11 cellular contexts compared by ENCODE assay signal in the genomic region with DNA sequence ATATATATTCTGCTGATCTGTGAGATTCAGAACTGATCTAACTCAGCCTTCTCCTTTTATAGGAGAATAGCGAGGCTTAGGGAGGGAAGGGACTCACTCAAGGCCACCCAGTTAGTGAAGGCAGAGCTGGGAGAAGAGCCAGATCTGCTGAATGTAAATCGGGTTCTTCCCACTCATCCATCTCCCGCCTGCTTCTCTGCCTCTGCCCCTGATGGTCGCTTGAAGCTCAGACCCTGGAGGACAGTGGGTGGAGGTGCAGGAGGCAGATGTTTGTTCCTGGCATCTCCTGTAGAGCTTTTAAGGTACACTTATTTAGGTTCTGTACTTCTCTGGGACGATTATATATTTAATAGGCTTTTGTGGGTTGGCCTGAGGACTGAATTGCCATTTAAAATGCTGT. TPM values are rescaled to one million over a fixed set of nuclear protein-coding genes. Genes with fewer than 3 reads are reported as not detected.
DNase-seq lines count a peak whose midpoint lies in the region; ATAC-seq and TF ChIP-seq lines count a peak whose summit lies in the region.
"Had no signal": no experiment of that assay in that cellular context is flagged by ENCODE, and none has a peak within 500 bp of the region (broad histone marks: within the 10 kb centered on the region; RNA-seq: fewer than 3 reads in every experiment).

No MANE protein-coding gene starts in this region.

- H3K4me1 ChIP-seq in DND-41 (ENCODE audit: insufficient read depth, low read length): peaks cover 34% of the 10 kb centered on the region
- H3K4me1 ChIP-seq in Loucy (ENCODE audit: insufficient read depth, low read length, poor library complexity, severe bottlenecking): peaks cover 79% of the 10 kb centered on the region

- peaks cover 2% of the 10 kb centered on the region for H3K36me3 Mint-ChIP-seq in neural crest cell (ENCODE audit: low read depth)
- no peaks in the 10 kb centered on the region for H3K36me3 Mint-ChIP-seq in activated CD4-positive, alpha-beta memory T cell treated with anti-CD3 and anti-CD28 coated beads for 36 hours
- H3K36me3 Mint-ChIP-seq in immature natural killer cell: no peaks in the 10 kb centered on the region
- peaks cover 6% of the 10 kb centered on the region for H3K36me3 Mint-ChIP-seq in activated CD4-positive, alpha-beta T cell treated with anti-CD3 and anti-CD28 coated beads, Interleukin-2, amount 10 ng/mL, durations not matched to agents 24 days and 14 days (ENCODE audit: low read depth)
- H3K36me3 Mint-ChIP-seq: mesothelial cell of epicardium had no signal

- H3K4me3 Mint-ChIP-seq in neural crest cell (peak overlapping the region; percentile 16), immature natural killer cell (no peak overlapping the region)
- H3K4me3 Mint-ChIP-seq in activated CD4-positive, alpha-beta memory T cell treated with anti-CD3 and anti-CD28 coated beads for 36 hours: no peak overlapping the region
- H3K4me3 Mint-ChIP-seq in activated CD4-positive, alpha-beta T cell treated with anti-CD3 and anti-CD28 coated beads, Interleukin-2, amount 10 ng/mL, durations not matched to agents 24 days and 14 days: no peak overlapping the region
- H3K4me3 Mint-ChIP-seq: mesothelial cell of epicardium had no signal

- ATAC-seq in DND-41 (ENCODE audit: insufficient read depth, low read depth): no peak
- ATAC-seq: PC-3 had no signal

- H3K27me3 ChIP-seq in DND-41 (ENCODE audit: insufficient read depth, low read length, poor library complexity) (no peaks in the 10 kb centered on the region), Loucy (ENCODE audit: insufficient read depth, low read length, poor library complexity, severe bottlenecking) (no peaks in the 10 kb centered on the region)

- intact Hi-C loops in activated CD4-positive, alpha-beta memory T cell treated with anti-CD3 and anti-CD28 coated beads for 36 hours (cut with micrococcal nuclease): no loop called here
- intact Hi-C loops in activated CD4-positive, alpha-beta T cell treated with anti-CD3 and anti-CD28 coated beads, Interleukin-2, amount 10 ng/mL, durations not matched to agents 24 days and 14 days (cut with micrococcal nuclease): no loop called here

- CTCF ChIA-PET in activated CD4-positive, alpha-beta memory T cell treated with anti-CD3 and anti-CD28 coated beads for 36 hours (lab: Charles Lee): no interaction called here

- no peak overlapping the region for H2AFZ ChIP-seq in DND-41 (ENCODE audit: low read depth, low read length)
- no peak overlapping the region for H2AFZ ChIP-seq in Loucy (ENCODE audit: low read length)

- H3K4me3 ChIP-seq in DND-41 (ENCODE audit: low read depth in 1 of 2, low read length in 2 of 2) (no peak overlapping the region), Loucy (ENCODE audit: low read length, poor library complexity, severe bottlenecking) (peak overlapping the region; percentile 54)

- H3K4me2 ChIP-seq in DND-41 (ENCODE audit: insufficient read depth, low read length): no peak overlapping the region
- peak overlapping the region; percentile 70 for H3K4me2 ChIP-seq in Loucy (ENCODE audit: low read depth, low read length, poor library complexity, severe bottlenecking)
- H3K4me2 ChIP-seq: KMS-11 had no signal

- peaks cover 7% of the 10 kb centered on the region for H3K27me3 Mint-ChIP-seq in neural crest cell (ENCODE audit: low read depth)
- no peaks in the 10 kb centered on the region for H3K27me3 Mint-ChIP-seq in activated CD4-positive, alpha-beta memory T cell treated with anti-CD3 and anti-CD28 coated beads for 36 hours
- peaks cover 2 to 13% (median 6%) of the 10 kb centered on the region in 3 donors for H3K27me3 Mint-ChIP-seq in immature natural killer cell (ENCODE audit: low read depth in 3 of 3)
- no peaks in the 10 kb centered on the region for H3K27me3 Mint-ChIP-seq in activated CD4-positive, alpha-beta T cell treated with anti-CD3 and anti-CD28 coated beads, Interleukin-2, amount 10 ng/mL, durations not matched to agents 24 days and 14 days

- H3K79me2 ChIP-seq in DND-41 (ENCODE audit: insufficient read depth, low read length): peaks cover 67% of the 10 kb centered on the region
- H3K79me2 ChIP-seq in Loucy (ENCODE audit: insufficient read depth, low read length): peaks cover 91% of the 10 kb centered on the region

- DNase-seq in DND-41: no peak
- peak; percentile 15 for DNase-seq in cerebellar cortex (ENCODE audit: low spot score)
- no peak for DNase-seq in neural crest cell (ENCODE audit: low read depth, low spot score)
- DNase-seq in activated CD4-positive, alpha-beta memory T cell treated with anti-CD3 and anti-CD28 coated beads for 36 hours: no peak
- no peak for DNase-seq in immature natural killer cell
- no peak for DNase-seq in activated CD4-positive, alpha-beta T cell treated with anti-CD3 and anti-CD28 coated beads, Interleukin-2, amount 10 ng/mL, durations not matched to agents 24 days and 14 days
- no peak for DNase-seq in T-helper 1 cell
- DNase-seq: PC-3 had no signal

- H3F3A ChIP-seq in Loucy (ENCODE audit: low read depth): peaks cover 3% of the 10 kb centered on the region; the same call in 1 of the 2 replicates

- no peak overlapping the region for H3K27ac Mint-ChIP-seq in neural crest cell (ENCODE audit: unreplicated experiment)
- no peak overlapping the region for H3K27ac Mint-ChIP-seq in activated CD4-positive, alpha-beta memory T cell treated with anti-CD3 and anti-CD28 coated beads for 36 hours
- H3K27ac Mint-ChIP-seq in immature natural killer cell: no peak overlapping the region
- H3K27ac Mint-ChIP-seq in activated CD4-positive, alpha-beta T cell treated with anti-CD3 and anti-CD28 coated beads, Interleukin-2, amount 10 ng/mL, durations not matched to agents 24 days and 14 days: no peak overlapping the region
- H3K27ac Mint-ChIP-seq: mesothelial cell of epicardium had no signal

- no peak overlapping the region for H3K9ac ChIP-seq in DND-41 (ENCODE audit: low read depth, low read length)
- peak overlapping the region; percentile 15 for H3K9ac ChIP-seq in Loucy (ENCODE audit: low read depth, low read length, poor library complexity, severe bottlenecking)
- H3K9ac ChIP-seq: KMS-11 had no signal

- H4K20me1 ChIP-seq in DND-41 (ENCODE audit: insufficient read depth, low read length): peaks cover 56% of the 10 kb centered on the region
- H4K20me1 ChIP-seq in Loucy (ENCODE audit: insufficient read depth, low read length, poor library complexity, severe bottlenecking): peaks cover 49% of the 10 kb centered on the region

- TF ChIP-seq CTCF in DND-41 (IDR thresholded peaks at IDR 0.05; ENCODE audit: borderline replicate concordance, extremely low read depth, low read length, poor library complexity, severe bottlenecking) (peak; percentile 15), Loucy (conservative IDR thresholded peaks at IDR 0.05; ENCODE audit: low read length) (peak; percentile 44), neural crest cell (conservative IDR thresholded peaks at IDR 0.05) (peak; percentile 46)

- H3K9me3 Mint-ChIP-seq in neural crest cell (peaks cover 2% of the 10 kb centered on the region), immature natural killer cell (no peaks in the 10 kb centered on the region)
- no peaks in the 10 kb centered on the region for H3K9me3 Mint-ChIP-seq in activated CD4-positive, alpha-beta memory T cell treated with anti-CD3 and anti-CD28 coated beads for 36 hours
- H3K9me3 Mint-ChIP-seq in activated CD4-positive, alpha-beta T cell treated with anti-CD3 and anti-CD28 coated beads, Interleukin-2, amount 10 ng/mL, durations not matched to agents 24 days and 14 days: no peaks in the 10 kb centered on the region
- H3K9me3 Mint-ChIP-seq: mesothelial cell of epicardium had no signal

- no peaks in the 10 kb centered on the region for H3K9me3 ChIP-seq in DND-41 (ENCODE audit: insufficient read depth, low read length, severe bottlenecking)
- no peaks in the 10 kb centered on the region for H3K9me3 ChIP-seq in Loucy (ENCODE audit: insufficient read depth, low read depth, low read length)

- POLR2A ChIA-PET in activated CD4-positive, alpha-beta memory T cell treated with anti-CD3 and anti-CD28 coated beads for 36 hours (lab: Charles Lee): no interaction called here

- H3K27ac ChIP-seq in DND-41 (ENCODE audit: low read length): no peak overlapping the region
- H3K27ac ChIP-seq: KMS-11 had no signal

- H3K4me1 Mint-ChIP-seq in neural crest cell (peaks cover 39% of the 10 kb centered on the region), immature natural killer cell (peaks cover 16 to 17% of the 10 kb centered on the region in 2 donors)
- peaks cover 32% of the 10 kb centered on the region for H3K4me1 Mint-ChIP-seq in activated CD4-positive, alpha-beta memory T cell treated with anti-CD3 and anti-CD28 coated beads for 36 hours (ENCODE audit: low read depth)
- H3K4me1 Mint-ChIP-seq in activated CD4-positive, alpha-beta T cell treated with anti-CD3 and anti-CD28 coated beads, Interleukin-2, amount 10 ng/mL, durations not matched to agents 24 days and 14 days: peaks cover 36% of the 10 kb centered on the region

- H3K36me3 ChIP-seq in DND-41 (ENCODE audit: insufficient read depth, low read length): no peaks in the 10 kb centered on the region
- H3K36me3 ChIP-seq in Loucy (ENCODE audit: insufficient read depth, low read length): no peaks in the 10 kb centered on the region

- H3K9me2 ChIP-seq in Loucy (replicated peaks; ENCODE audit: low read depth, low read length): no peaks in the 10 kb centered on the region

RNA-seq across cellular contexts. Expression of a gene that starts 4.3 kb away (rescaled TPM):
- 14.2 and 17.7 TPM in 2 replicates for total RNA-seq in neural crest cell
- 10 to 100 TPM; 21.7 to 21.8 TPM for total RNA-seq in activated CD4-positive, alpha-beta memory T cell treated with anti-CD3 and anti-CD28 coated beads for 36 hours
- polyA plus RNA-seq in immature natural killer cell: 1 to 10 TPM in 1 of 3 donors, under 1 TPM in 1, not detected in 1; 0.74 to 1.3 TPM
- total RNA-seq in activated CD4-positive, alpha-beta T cell treated with anti-CD3 and anti-CD28 coated beads, Interleukin-2, amount 10 ng/mL, durations not matched to agents 24 days and 14 days: 25.6 and 29.4 TPM in 2 replicates

RNA-seq across cellular contexts. Expression of a gene that starts 43.6 kb away (rescaled TPM):
- 48.8 and 57.3 TPM in 2 replicates for total RNA-seq in neural crest cell
- total RNA-seq in activated CD4-positive, alpha-beta memory T cell treated with anti-CD3 and anti-CD28 coated beads for 36 hours: not detected
- not detected for polyA plus RNA-seq in immature natural killer cell
- not detected in 2 replicates for total RNA-seq in activated CD4-positive, alpha-beta T cell treated with anti-CD3 and anti-CD28 coated beads, Interleukin-2, amount 10 ng/mL, durations not matched to agents 24 days and 14 days

Comparison
In these comparisons a context has a peak if more than half of its experiments do, and no peak if none do; other contexts are left out.
1. RNA of a gene that starts 43.6 kb away (total RNA-seq): 48.8 to 57.3 TPM in neural crest cell; not detected in activated CD4-positive, alpha-beta memory T cell treated with anti-CD3 and anti-CD28 coated beads for 36 hours and not detected in activated CD4-positive, alpha-beta T cell treated with anti-CD3 and anti-CD28 coated beads, Interleukin-2, amount 10 ng/mL, durations not matched to agents 24 days and 14 days; every median in the first group is over 10 times any median in the second.
2. Peak in every context shown above with its lines, with median percentiles within 50 percentile points of each other: CTCF ChIP-seq.